In genomic region chr1:24903560-24903954, GRCh38 we compare ENCODE assay signal across 1 cellular context.
TF ChIP-seq lines count a peak whose summit lies in the region.

No MANE protein-coding gene starts in this region.

TF ChIP-seq in K562, 482 proteins besides CTCF, POLR2A, EP300 and RAD21 (continued from another document):
- no peak for TF ChIP-seq TSHZ1 (CRISPR knock-in tag; IDR thresholded peaks at IDR 0.05)
- TF ChIP-seq ARID3A (IDR thresholded peaks at IDR 0.05; ENCODE audit: borderline replicate concordance, low read depth, low read length): no peak
- TF ChIP-seq CHCHD3 (CRISPR knock-in tag; IDR thresholded peaks at IDR 0.05): no peak
- no peak for TF ChIP-seq TGIF2 (CRISPR knock-in tag; IDR thresholded peaks at IDR 0.05)
